Comparison of ENCODE assay signal across 1 cellular context in the genomic region with DNA sequence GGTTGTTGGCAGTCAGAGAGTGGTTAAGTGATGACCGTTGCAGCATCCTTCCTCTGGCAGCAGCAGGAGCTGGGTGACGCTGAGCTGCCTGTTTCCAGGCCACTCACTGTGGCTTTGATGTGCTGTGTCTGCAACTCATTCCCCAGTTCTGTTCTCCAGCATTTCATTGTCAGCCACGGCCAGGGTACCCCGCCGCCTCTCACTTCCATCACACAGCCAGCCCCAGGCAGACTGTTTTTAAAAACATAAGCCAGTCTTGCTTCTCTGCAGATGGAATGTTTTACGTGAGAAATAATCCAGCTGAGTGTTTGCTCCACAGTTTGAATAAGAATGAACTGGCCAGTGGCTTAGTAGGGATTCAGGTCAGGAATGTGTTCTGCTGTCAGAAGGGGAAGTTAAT.
A peak's percentile ranks its signal among the peaks of the same experiment; 100 is the strongest.
TF ChIP-seq lines count a peak whose summit lies in the region.

No MANE protein-coding gene starts in this region.

TF ChIP-seq in SK-N-SH, 30 proteins besides CTCF, POLR2A, EP300 and RAD21 (continued from another document):
- TF ChIP-seq MXI1 (IDR thresholded peaks at IDR 0.05; ENCODE audit: low read depth, low read length): 0 out of 2 replicates have a peak, but pooled peaks have one; percentile 21
